ENCODE assay signal across 29 cellular contexts in the genomic region with DNA sequence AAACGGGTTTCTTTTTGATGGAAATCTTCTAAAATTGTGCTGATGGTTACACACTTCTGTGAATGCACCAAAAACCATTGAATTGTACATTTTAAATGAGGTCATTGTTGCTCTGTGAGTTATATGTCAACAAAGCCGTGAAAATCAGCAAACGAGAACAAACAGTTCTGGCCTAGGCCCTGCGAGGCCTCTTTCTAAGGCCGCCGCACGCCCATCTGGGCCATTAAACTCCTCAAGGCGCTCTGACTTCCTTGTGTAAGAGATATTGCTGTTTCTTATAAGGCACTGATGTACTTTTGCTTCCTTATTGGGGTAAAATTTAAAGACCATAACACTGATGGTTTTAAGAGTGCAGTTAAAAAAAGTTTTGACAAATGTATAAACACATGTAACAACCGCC.
DNase-seq lines count a peak whose midpoint lies in the region; ATAC-seq and TF ChIP-seq lines count a peak whose summit lies in the region.
"Had no signal": no experiment of that assay in that cellular context is flagged by ENCODE, and none has a peak within 500 bp of the region (broad histone marks: within the 10 kb centered on the region; RNA-seq: fewer than 3 reads in every experiment).

No MANE protein-coding gene starts in this region.

- H4K91ac ChIP-seq in neuronal stem cell (ENCODE audit: low read depth, low read length, poor library complexity), result no peak overlapping the region

- ATAC-seq in GM23338 (no peak), gastroesophageal sphincter (peak; percentile 57)
- ATAC-seq: natural killer cell treated with Interleukin-12 subunit alpha and Interleukin-12 subunit beta and Interleukin-15 and Interleukin-18, amount 100 ng/mL, for 72 hours had no signal

- H3K4me1 ChIP-seq in GM23338 (ENCODE audit: insufficient read depth) (peaks cover 6% of the 10 kb centered on the region; the same call in 1 of the 2 replicates), gastroesophageal sphincter (no peaks in the 10 kb centered on the region), neuronal stem cell (ENCODE audit: control insufficient read depth in 2 of 2, insufficient read depth in 1 of 2, low read depth in 1 of 2, low read length in 2 of 2) (no peaks in the 10 kb centered on the region)
- H3K4me1 ChIP-seq: heart right ventricle, parathyroid adenoma had no signal

- peaks cover 13% of the 10 kb centered on the region for H3K36me3 Mint-ChIP-seq in GM23338 (ENCODE audit: low read depth)

- no peak for DNase-seq in GM23338 (ENCODE audit: low spot score)
- DNase-seq in neuronal stem cell (ENCODE audit: low spot score), result no peak
- no peak for DNase-seq in HT-29 (ENCODE audit: low spot score)
- DNase-seq in NCI-H1417 (lab: John Stamatoyannopoulos, UW), result no peak
- no peak for DNase-seq in RPMI8226
- no peak for DNase-seq in activated naive CD4-positive, alpha-beta T cell treated with Interleukin-2 at 50 U/mL for 16 hours
- DNase-seq: activated CD4-positive, alpha-beta memory T cell treated with anti-CD3 and anti-CD28 coated beads, Interleukin-2, amount 10 ng/mL, durations not matched to agents 7 days and 5 days; activated CD8-positive, alpha-beta memory T cell treated with anti-CD3 and anti-CD28 coated beads, Interleukin-2, amount 50 U/mL, for 4 hours; activated naive CD4-positive, alpha-beta T cell; central memory CD4-positive, alpha-beta T cell; DMS153; erythroblast; heart right ventricle; IMR-90; MV-4-11; NCI-H1436 treated with DMSO at 0.1 percent for 48 hours; NCI-H2171 treated with DMSO at 0.1 percent for 48 hours; NCI-H510A; SIG-M5; stimulated activated CD4-positive, alpha-beta T cell treated with anti-CD3 and anti-CD28 coated beads, Interleukin-1b, Interleukin-23, amount 100 ng/mL, for 48 hours; SW 1271 had no signal

- H3K27me3 ChIP-seq in GM23338 (ENCODE audit: insufficient read depth) (no peaks in the 10 kb centered on the region), gastroesophageal sphincter (peaks cover 11% of the 10 kb centered on the region), neuronal stem cell (ENCODE audit: control insufficient read depth in 3 of 3, insufficient read depth in 3 of 3, low read depth in 1 of 3, low read length in 3 of 3) (no peaks in the 10 kb centered on the region)

- no peak overlapping the region for H2BK5ac ChIP-seq in neuronal stem cell (ENCODE audit: low read length)

- no peak overlapping the region for H4K8ac ChIP-seq in neuronal stem cell (ENCODE audit: low read depth, low read length)

- no peak for TF ChIP-seq EP300 in gastroesophageal sphincter (IDR thresholded peaks at IDR 0.05)

- no peak overlapping the region for H3K4me3 ChIP-seq in GM23338
- no peak overlapping the region for H3K4me3 ChIP-seq in gastroesophageal sphincter
- no peak overlapping the region for H3K4me3 ChIP-seq in neuronal stem cell (ENCODE audit: low read length in 2 of 2)
- H3K4me3 ChIP-seq: heart right ventricle, lung, thoracic aorta had no signal

- no peak overlapping the region for H3K4ac ChIP-seq in neuronal stem cell (ENCODE audit: low read length)

- no peaks in the 10 kb centered on the region for H3K9me2 ChIP-seq in GM23338 (ENCODE audit: insufficient read depth)

- no peak overlapping the region for H2BK12ac ChIP-seq in neuronal stem cell (ENCODE audit: low read length)

- no peak overlapping the region for H3K23ac ChIP-seq in neuronal stem cell (ENCODE audit: low read depth, low read length, poor library complexity)

- peaks cover 3% of the 10 kb centered on the region for H3K27me3 Mint-ChIP-seq in GM23338 (ENCODE audit: insufficient read depth, low read depth, poor library complexity)
- H3K27me3 Mint-ChIP-seq: dendritic cell treated with granulocyte-macrophage colony-stimulating factor and Interleukin-4, amounts not matched to agents 40 ng/mL and 50 ng/mL, for 4 days had no signal

- H3K9me3 ChIP-seq in gastroesophageal sphincter, result peaks cover 0 to 11% (median 0%) of the 10 kb centered on the region in 3 donors
- peaks cover 0 to 4% of the 10 kb centered on the region in 2 donors for H3K9me3 ChIP-seq in neuronal stem cell (replicated peaks in 1 of 2; ENCODE audit: control insufficient read depth in 2 of 2, insufficient read depth in 1 of 2, low read depth in 1 of 2, low read length in 2 of 2)

- H3K14ac ChIP-seq in neuronal stem cell (ENCODE audit: low read length), result no peak overlapping the region

- no peak overlapping the region for H2AK5ac ChIP-seq in neuronal stem cell (ENCODE audit: low read depth, low read length)

- H3K79me2 ChIP-seq in GM23338 (replicated peaks; ENCODE audit: insufficient read depth), result no peaks in the 10 kb centered on the region
- H3K79me2 ChIP-seq: parathyroid adenoma had no signal

- H3F3A ChIP-seq in GM23338 (replicated peaks; ENCODE audit: low read depth), result no peaks in the 10 kb centered on the region

- H3K18ac ChIP-seq in neuronal stem cell (ENCODE audit: low read length), result no peak overlapping the region

- H3K27ac Mint-ChIP-seq in GM23338, result no peak overlapping the region
- H3K27ac Mint-ChIP-seq: activated CD4-positive, alpha-beta memory T cell treated with anti-CD3 and anti-CD28 coated beads, Interleukin-2, amount 10 ng/mL, durations not matched to agents 7 days and 5 days; dendritic cell treated with granulocyte-macrophage colony-stimulating factor and Interleukin-4, amounts not matched to agents 40 ng/mL and 50 ng/mL, for 4 days; natural killer cell treated with Interleukin-12 subunit alpha and Interleukin-12 subunit beta and Interleukin-15 and Interleukin-18, amount 100 ng/mL, for 72 hours; stimulated activated naive CD8-positive, alpha-beta T cell treated with anti-CD3 and anti-CD28 coated beads, Interleukin-15, Interleukin-2, amounts not matched to agents 100 ng/mL and 50 ng/mL, for 24 hours had no signal

- no peaks in the 10 kb centered on the region for H4K20me1 ChIP-seq in GM23338 (replicated peaks; ENCODE audit: insufficient read depth)

- TF ChIP-seq CTCF in C4-2B (conservative IDR thresholded peaks at IDR 0.05) (no peak), GM23338 (conservative IDR thresholded peaks at IDR 0.05; ENCODE audit: low read depth in 2 of 2) (no peak), gastroesophageal sphincter (IDR thresholded peaks at IDR 0.05) (no peak)

- H3K9ac ChIP-seq in neuronal stem cell (ENCODE audit: low read depth, low read length, poor library complexity), result no peak overlapping the region
- H3K9ac ChIP-seq: parathyroid adenoma had no signal

- H2BK120ac ChIP-seq in neuronal stem cell (ENCODE audit: low read depth, low read length), result no peak overlapping the region

- H3K27ac ChIP-seq in C4-2B (peak overlapping the region; percentile 45; the same call in 1 of the 2 replicates), GM23338 (ENCODE audit: low read depth) (no peak overlapping the region), gastroesophageal sphincter (peak overlapping the region in 3 of 4 donors; percentile 44 to 62 (median 60)), neuronal stem cell (replicated peaks; ENCODE audit: low read length) (no peak overlapping the region)
- H3K27ac ChIP-seq: parathyroid adenoma, thoracic aorta had no signal

- H2AFZ ChIP-seq in GM23338 (peak overlapping the region; percentile 26; the same call in 1 of the 2 replicates), neuronal stem cell (ENCODE audit: low read length) (peak overlapping the region; percentile 40)
- H2AFZ ChIP-seq: parathyroid adenoma had no signal

- H3K79me1 ChIP-seq in neuronal stem cell (ENCODE audit: low read depth, low read length), result no peaks in the 10 kb centered on the region

- H3K9me3 Mint-ChIP-seq in GM23338, result peaks cover 17% of the 10 kb centered on the region

- H3K4me2 ChIP-seq in GM23338, result no peak overlapping the region
- H3K4me2 ChIP-seq in neuronal stem cell (ENCODE audit: insufficient read depth, low read length, poor library complexity, severe bottlenecking), result no peak overlapping the region

- 42 to 74% methylated on average over 8 to 9 of the region's 9 CpGs for WGBS in gastroesophageal sphincter (ENCODE audit: low coverage in 1 of 2), 2 donors
- WGBS in neuronal stem cell (ENCODE audit: extremely low coverage in 2 of 2, insufficient read length in 2 of 2, insufficient replicate concordance in 1 of 2), 2 donors, result no CpG with 5 or more reads among the region's 9 CpGs

- no peaks in the 10 kb centered on the region for H3K36me3 ChIP-seq in GM23338 (ENCODE audit: insufficient read depth)
- no peaks in the 10 kb centered on the region for H3K36me3 ChIP-seq in gastroesophageal sphincter
- no peaks in the 10 kb centered on the region for H3K36me3 ChIP-seq in neuronal stem cell (replicated peaks in 1 of 2; ENCODE audit: control insufficient read depth in 2 of 2, insufficient read depth in 2 of 2, low read length in 2 of 2)
- H3K36me3 ChIP-seq: heart right ventricle, thoracic aorta had no signal

- H3K4me1 Mint-ChIP-seq in GM23338, result peaks cover 14% of the 10 kb centered on the region
- H3K4me1 Mint-ChIP-seq: activated CD4-positive, alpha-beta memory T cell treated with anti-CD3 and anti-CD28 coated beads, Interleukin-2, amount 10 ng/mL, durations not matched to agents 7 days and 5 days had no signal

- no peak overlapping the region for H2BK15ac ChIP-seq in neuronal stem cell (ENCODE audit: low read length)

- TF ChIP-seq POLR2A in gastroesophageal sphincter (IDR thresholded peaks at IDR 0.05), result no peak

- no peak overlapping the region for H3K4me3 Mint-ChIP-seq in GM23338
- H3K4me3 Mint-ChIP-seq: activated CD4-positive, alpha-beta memory T cell treated with anti-CD3 and anti-CD28 coated beads, Interleukin-2, amount 10 ng/mL, durations not matched to agents 7 days and 5 days; dendritic cell treated with granulocyte-macrophage colony-stimulating factor and Interleukin-4, amounts not matched to agents 40 ng/mL and 50 ng/mL, for 4 days; natural killer cell treated with Interleukin-12 subunit alpha and Interleukin-12 subunit beta and Interleukin-15 and Interleukin-18, amount 100 ng/mL, for 72 hours; stimulated activated naive CD8-positive, alpha-beta T cell treated with anti-CD3 and anti-CD28 coated beads, Interleukin-15, Interleukin-2, amounts not matched to agents 100 ng/mL and 50 ng/mL, for 24 hours had no signal

TF ChIP-seq in GM23338, 12 proteins besides CTCF, POLR2A, EP300 and RAD21:
- no peak for TF ChIP-seq EZH2phosphoT487 (IDR thresholded peaks at IDR 0.05; ENCODE audit: unreplicated experiment)
- no peak for TF ChIP-seq ZNF331 (CRISPR knock-in tag; IDR thresholded peaks at IDR 0.05; ENCODE audit: low read depth)
- no peak for TF ChIP-seq STAT1 (IDR thresholded peaks at IDR 0.05; ENCODE audit: unreplicated experiment)

Comparison
In these comparisons a context has a peak if more than half of its experiments do, and no peak if none do; other contexts are left out.
1. H3K27ac ChIP-seq: peak in C4-2B (single experiment) and gastroesophageal sphincter (3 of 4); none in GM23338 (single experiment) and neuronal stem cell (single experiment).